Comparison of ENCODE assay signal across 11 cellular contexts in the genomic region with DNA sequence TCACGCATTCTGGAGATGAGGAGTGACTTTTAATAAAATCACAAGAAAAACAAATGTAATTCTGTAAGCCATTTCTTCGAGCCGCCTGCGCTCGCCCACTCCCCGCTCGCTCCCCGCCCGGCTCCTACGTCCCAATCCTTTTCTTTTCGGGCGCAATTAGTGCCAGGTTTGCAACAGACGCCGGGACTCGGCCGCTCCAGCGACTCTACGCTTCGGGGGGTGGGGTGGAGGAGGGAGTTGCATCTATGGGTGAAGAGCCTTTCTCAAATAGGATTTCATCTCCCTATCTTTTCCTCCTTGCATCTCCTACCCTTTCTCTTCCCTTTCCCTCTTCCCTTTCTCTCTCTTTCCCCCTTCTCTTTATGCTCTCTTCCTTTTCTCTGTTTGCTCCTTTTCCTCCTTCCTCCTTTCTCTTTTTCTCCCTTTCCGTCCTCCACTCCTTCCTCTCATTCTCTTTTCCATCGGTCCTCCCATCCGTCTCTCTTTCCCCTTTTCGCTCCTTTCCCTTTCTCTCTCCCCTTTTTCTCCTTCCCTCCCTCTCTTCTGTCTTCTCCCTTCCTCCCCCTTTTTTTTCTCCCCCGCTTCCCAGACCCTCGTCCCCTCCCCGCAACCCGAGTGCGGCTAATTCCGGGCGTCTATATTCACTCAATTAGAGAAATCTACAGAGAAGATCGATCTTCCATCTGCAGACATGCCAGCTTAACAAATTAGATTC. TPM values are rescaled to one million over a fixed set of nuclear protein-coding genes. Genes with fewer than 3 reads are reported as not detected.
DNase-seq lines count a peak whose midpoint lies in the region; ATAC-seq and TF ChIP-seq lines count a peak whose summit lies in the region.
"Had no signal": no experiment of that assay in that cellular context is flagged by ENCODE, and none has a peak within 500 bp of the region (broad histone marks: within the 10 kb centered on the region; RNA-seq: fewer than 3 reads in every experiment).

No MANE protein-coding gene starts in this region.

- no peak overlapping the region for H3K23ac ChIP-seq in mesendoderm (ENCODE audit: low read length)

- H3K4me3 Mint-ChIP-seq in activated B cell treated with CpG ODN at 0.5 μM for 24 hours: peak overlapping the region; percentile 75

- H3K56ac ChIP-seq in mesendoderm (ENCODE audit: low read length): no peak overlapping the region

- DNase-seq in DMS 273 (lab: John Stamatoyannopoulos, UW; ENCODE audit: unreplicated experiment) (peak; percentile 74), DMS 273 treated with DMSO at 0.1 percent for 48 hours (lab: John Stamatoyannopoulos, UW) (no peak), GM13976 (ENCODE audit: low spot score) (peak; percentile 41), activated B cell treated with CpG ODN at 0.5 μM for 24 hours (no peak), mesendoderm (peak; percentile 58), AG08395 (ENCODE audit: low spot score) (no peak)
- DNase-seq: islet precursor cell; NK-92 treated with Interleukin-12 subunit alpha and Interleukin-12 subunit beta, amount 100 ng/mL, for 24 hours had no signal

- H3K79me2 ChIP-seq in mesendoderm (ENCODE audit: control insufficient read depth, insufficient read depth, low read length): no peaks in the 10 kb centered on the region

- no peaks in the 10 kb centered on the region for H3K36me3 Mint-ChIP-seq in activated B cell treated with CpG ODN at 0.5 μM for 24 hours (ENCODE audit: low read depth)

- peak overlapping the region; percentile 56 for H3K27ac Mint-ChIP-seq in activated B cell treated with CpG ODN at 0.5 μM for 24 hours

- CTCF ChIA-PET in activated B cell treated with CpG ODN at 0.5 μM for 24 hours (lab: Charles Lee): no interaction called here

- peak overlapping the region; percentile 35 for H3K4me2 ChIP-seq in mesendoderm (ENCODE audit: low read length)

- no peak overlapping the region for H3K27ac ChIP-seq in mesendoderm (ENCODE audit: low read depth, low read length)
- H3K27ac ChIP-seq: 22Rv1 had no signal

- H2BK15ac ChIP-seq in mesendoderm (replicated peaks; ENCODE audit: low read depth): no peak overlapping the region

- no peaks in the 10 kb centered on the region for H3K4me1 ChIP-seq in mesendoderm (ENCODE audit: control insufficient read depth, low read depth, low read length)

- in situ Hi-C loops in GM13976 (cut with MboI; ENCODE audit: low sequenced_read_pairs, unreplicated experiment): loop anchor here (10.0 kb wide), 1 partner anchor 330 kb away; no protein-coding TSS in a partner anchor

- no peak overlapping the region for H4K8ac ChIP-seq in mesendoderm (ENCODE audit: low read depth, low read length)

- ATAC-seq in activated B cell treated with CpG ODN at 0.5 μM for 24 hours (ENCODE audit: low read depth) (no peak), HG03280 (IDR thresholded peaks at IDR 0.05; ENCODE audit: unreplicated experiment) (no peak), GM21619 (IDR thresholded peaks at IDR 0.05; ENCODE audit: unreplicated experiment) (no peak)

- H2AK5ac ChIP-seq in mesendoderm (ENCODE audit: low read length): no peak overlapping the region

- TF ChIP-seq CTCF in GM13976 (IDR thresholded peaks at IDR 0.05; ENCODE audit: borderline replicate concordance, control extremely low read depth, extremely low read depth, insufficient read depth, missing control alignments): no peak
- no peak for TF ChIP-seq CTCF in activated B cell treated with CpG ODN at 0.5 μM for 24 hours (IDR thresholded peaks at IDR 0.05)

- H3K4me1 Mint-ChIP-seq in activated B cell treated with CpG ODN at 0.5 μM for 24 hours: peaks cover 15% of the 10 kb centered on the region

- no peak overlapping the region for H3K18ac ChIP-seq in mesendoderm (ENCODE audit: low read length)

- H3K79me1 ChIP-seq in mesendoderm (ENCODE audit: low read length): no peaks in the 10 kb centered on the region

- intact Hi-C loops in activated B cell treated with CpG ODN at 0.5 μM for 24 hours (cut with micrococcal nuclease): loop anchor here (1.0 to 5.0 kb wide), 6 partner anchors 13 to 623 kb away; a partner anchor contains a TSS

- H3K27me3 Mint-ChIP-seq in activated B cell treated with CpG ODN at 0.5 μM for 24 hours: peaks cover 69% of the 10 kb centered on the region

- POLR2A ChIA-PET in activated B cell treated with CpG ODN at 0.5 μM for 24 hours (lab: Charles Lee): no interaction called here

- no peaks in the 10 kb centered on the region for H3K36me3 ChIP-seq in mesendoderm (ENCODE audit: control insufficient read depth, insufficient read depth, low read length)

- H3K9ac ChIP-seq in mesendoderm (ENCODE audit: low read length): no peak overlapping the region

- H3K4me3 ChIP-seq in mesendoderm (ENCODE audit: low read length): no peak overlapping the region

- H3K27me3 ChIP-seq in mesendoderm (ENCODE audit: insufficient read depth, low read length, poor library complexity): peaks cover 58% of the 10 kb centered on the region

- no CpG with 5 or more reads among the region's 31 CpGs for WGBS in mesendoderm (ENCODE audit: extremely low coverage, insufficient coverage, low lambda C conversion rate)

- no peak overlapping the region for H2BK120ac ChIP-seq in mesendoderm (ENCODE audit: low read depth, low read length)

- no peak overlapping the region for H3K4ac ChIP-seq in mesendoderm (ENCODE audit: low read depth, low read length)

- no peak overlapping the region for H2BK5ac ChIP-seq in mesendoderm (ENCODE audit: low read length)

- no peak overlapping the region for H4K5ac ChIP-seq in mesendoderm (ENCODE audit: low read length)

- H3K9me3 Mint-ChIP-seq in activated B cell treated with CpG ODN at 0.5 μM for 24 hours: peaks cover 3% of the 10 kb centered on the region

RNA-seq across cellular contexts. Expression of a gene that starts 6.1 kb away (rescaled TPM):
- total RNA-seq in activated B cell treated with CpG ODN at 0.5 μM for 24 hours: not detected in 2 replicates
- polyA plus RNA-seq in mesendoderm (2013, experiment 1 of 2): 0.01 TPM
- not detected for polyA plus RNA-seq in mesendoderm (2013, experiment 2 of 2)

Comparison
In these comparisons a context has a peak if more than half of its experiments do, and no peak if none do; other contexts are left out.
1. DNase-seq: peak in DMS 273 (single experiment), GM13976 (single experiment) and mesendoderm (single experiment); none in DMS 273 treated with DMSO at 0.1 percent for 48 hours (single experiment), activated B cell treated with CpG ODN at 0.5 μM for 24 hours (single experiment) and AG08395 (single experiment).